ENCODE assay signal across 10 cellular contexts in the genomic region with DNA sequence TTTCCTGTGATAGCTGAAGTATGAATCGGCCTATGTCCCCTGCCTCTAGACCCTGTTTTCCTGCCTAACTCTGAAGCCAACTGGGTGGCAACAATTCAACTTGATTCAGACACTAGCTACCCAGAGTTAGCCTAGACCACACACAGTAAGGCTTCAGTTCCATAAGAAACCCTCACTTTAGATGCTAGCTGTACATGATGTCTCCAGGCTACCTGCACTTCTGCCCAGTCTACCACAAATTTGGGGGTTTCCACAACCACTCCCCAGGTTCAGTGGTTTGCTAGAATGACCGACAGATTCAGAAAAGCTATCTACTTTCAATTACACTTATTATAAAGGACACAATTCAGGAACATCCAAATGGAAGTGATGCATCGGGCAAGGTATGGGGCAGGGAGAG.
"Had no signal": no experiment of that assay in that cellular context is flagged by ENCODE, and none has a peak within 500 bp of the region (broad histone marks: within the 10 kb centered on the region; RNA-seq: fewer than 3 reads in every experiment).

No MANE protein-coding gene starts in this region.

- H3K27ac Mint-ChIP-seq: GM23338, H9, HFFc6 had no signal

- H2AFZ ChIP-seq: GM23248, GM23338 had no signal

- H3K4me1 Mint-ChIP-seq: GM23338 had no signal

- H3K9me3 ChIP-seq: HAP-1 had no signal

- ATAC-seq: GM23338, HCT116 had no signal

- H3K27ac ChIP-seq: GM23248 had no signal

- H3K36me3 ChIP-seq: HAP-1 had no signal

- FAIRE-seq: H1, H54 had no signal

- DNase-seq: GOT3, H7, H9 had no signal

- H3K4me2 ChIP-seq: GM23338 had no signal

- H3K9ac ChIP-seq: GM23248 had no signal

- H3K9me3 Mint-ChIP-seq: GM23338, H9, HFFc6 had no signal

- H3K4me3 ChIP-seq: GM23248, GM23338, HAP-1 had no signal

- H3K4me3 Mint-ChIP-seq: GM23338, H9, HFFc6 had no signal
